In the genomic region with DNA sequence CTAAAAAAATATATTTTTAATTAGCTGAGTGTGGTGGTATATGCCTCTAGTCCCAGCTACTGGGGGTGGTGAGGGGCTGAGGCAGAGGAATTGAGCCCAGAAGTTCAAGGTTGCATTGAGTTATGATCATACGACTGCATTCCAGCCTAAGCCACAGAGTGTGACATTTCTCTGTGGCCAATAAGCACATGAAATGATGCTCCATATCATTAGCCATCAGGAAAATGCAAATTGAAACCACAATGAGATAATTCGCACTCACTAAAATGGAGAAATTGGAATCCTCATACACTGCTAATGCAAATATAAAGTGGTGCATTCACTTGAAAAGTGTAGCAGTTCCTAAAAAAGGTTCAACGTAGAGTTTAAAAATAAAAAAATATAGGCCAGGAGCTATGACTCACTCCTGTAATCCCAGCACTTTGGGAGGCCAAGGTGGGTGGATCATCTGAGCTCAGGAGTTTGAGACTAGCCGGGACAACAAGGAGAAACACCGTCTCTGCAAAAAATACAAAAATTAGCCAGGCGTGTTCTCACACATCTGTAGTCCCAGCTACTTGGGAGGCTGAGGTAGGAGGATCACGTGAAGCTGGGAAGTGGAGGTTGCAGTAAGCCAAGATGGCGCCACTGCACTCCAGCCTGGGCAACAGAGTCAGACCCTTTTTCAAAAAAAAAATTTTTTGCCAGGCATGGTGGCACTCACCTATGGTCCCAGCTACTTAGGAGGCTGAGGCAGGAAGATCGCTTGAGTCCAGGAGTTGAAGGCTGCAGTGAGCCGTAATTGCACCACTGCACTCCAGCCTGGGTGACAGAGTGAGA, we compare ENCODE assay signal across 27 cellular contexts. TPM values are rescaled to one million over a fixed set of nuclear protein-coding genes. Genes with fewer than 3 reads are reported as not detected.
"Had no signal": no experiment of that assay in that cellular context is flagged by ENCODE, and none has a peak within 500 bp of the region (broad histone marks: within the 10 kb centered on the region; RNA-seq: fewer than 3 reads in every experiment).

No MANE protein-coding gene starts in this region.

- H3K4me1 ChIP-seq: colonic mucosa, esophagus squamous epithelium, gastroesophageal sphincter, right atrium auricular region, sigmoid colon, stomach had no signal

- ATAC-seq: gastroesophageal sphincter, left ventricle myocardium superior had no signal

- DNase-seq: colonic mucosa; dermis blood vessel endothelial cell; esophagus squamous epithelium; foreskin fibroblast; kidney; left colon; left ventricle myocardium superior; mesendoderm; naive B cell; ovary; sigmoid colon; stimulated activated CD4-positive, alpha-beta T cell treated with anti-CD3 and anti-CD28 coated beads, Interleukin-12 subunit alpha, Interleukin-12 subunit beta, amount 100 ng/mL, for 4 hours; stimulated activated naive CD4-positive, alpha-beta T cell; stomach; substantia nigra; transverse colon had no signal

- H3K27ac ChIP-seq: colonic mucosa, esophagus squamous epithelium, gastroesophageal sphincter, hepatocyte, neutrophil, ovary, right atrium auricular region, sigmoid colon, skin epidermis, stomach, thoracic aorta, transverse colon had no signal

- H3K36me3 ChIP-seq: colonic mucosa had no signal

- H3K27me3 ChIP-seq: colonic mucosa, esophagus squamous epithelium, gastroesophageal sphincter, hepatocyte, neutrophil, ovary, right atrium auricular region, sigmoid colon, stomach, transverse colon had no signal

- H3K9me3 ChIP-seq: colonic mucosa, esophagus squamous epithelium, gastroesophageal sphincter, neutrophil, ovary, right atrium auricular region, sigmoid colon, stomach, thoracic aorta, transverse colon had no signal

- H3K4me3 ChIP-seq: colonic mucosa, esophagus squamous epithelium, gastroesophageal sphincter, hepatocyte, ovary, right atrium auricular region, sigmoid colon, skin epidermis, stomach, thoracic aorta, transverse colon had no signal

RNA-seq across cellular contexts. Expression of a gene that starts 46.8 kb away (rescaled TPM):
- total RNA-seq: dermis blood vessel endothelial cell, epithelial cell of proximal tubule, left ventricle myocardium superior, urinary bladder had no signal

RNA-seq across cellular contexts. Expression of a gene that starts 53.2 kb away (rescaled TPM):
- total RNA-seq: colonic mucosa, dermis blood vessel endothelial cell, epithelial cell of proximal tubule, esophagus squamous epithelium, gastroesophageal sphincter, hepatocyte, kidney, left colon, left ventricle myocardium superior, lung microvascular endothelial cell, posterior vena cava, right atrium auricular region, sigmoid colon, stomach, thoracic aorta, transverse colon, urinary bladder had no signal
- polyA plus RNA-seq: neural cell, ovary, sigmoid colon, stomach, urinary bladder had no signal
